Comparison of ENCODE assay signal across 24 cellular contexts in the genomic region with DNA sequence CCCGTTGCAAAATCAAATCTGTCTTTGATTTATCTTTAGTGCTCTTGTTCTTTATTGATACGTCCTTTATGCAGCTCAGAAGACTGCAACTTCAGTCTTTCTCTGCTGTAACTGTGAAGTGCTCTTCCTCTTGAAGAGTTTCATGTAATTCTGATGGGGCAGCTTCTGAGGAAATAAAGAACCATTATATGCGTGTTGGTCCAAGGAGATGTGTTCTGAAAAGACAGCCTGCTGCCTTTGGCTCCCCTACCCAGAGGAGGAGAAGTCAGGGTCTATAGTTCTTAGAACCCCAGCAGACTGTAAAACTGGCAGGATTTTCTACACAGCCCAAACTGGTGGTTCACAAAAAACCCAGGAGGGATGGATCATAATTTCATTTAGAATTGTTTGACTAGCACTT. TPM values are rescaled to one million over a fixed set of nuclear protein-coding genes. Genes with fewer than 3 reads are reported as not detected.
"Had no signal": no experiment of that assay in that cellular context is flagged by ENCODE, and none has a peak within 500 bp of the region (broad histone marks: within the 10 kb centered on the region; RNA-seq: fewer than 3 reads in every experiment).

No MANE protein-coding gene starts in this region.

- H3K27ac ChIP-seq: epithelial cell of prostate, foreskin keratinocyte, neutrophil, pancreas, right lobe of liver, stomach had no signal

- ATAC-seq: activated CD8-positive, alpha-beta T cell treated with anti-CD3 and anti-CD28 coated beads, Interleukin-2, amount 10 ng/mL, durations not matched to agents 7 days and 5 days; foreskin keratinocyte; naive thymus-derived CD4-positive, alpha-beta T cell; pancreas; right lobe of liver had no signal

- DNase-seq: activated CD4-positive, alpha-beta T cell treated with anti-CD3 and anti-CD28 coated beads, Interleukin-2, amount 10 ng/mL, durations not matched to agents 7 days and 5 days; activated CD8-positive, alpha-beta T cell treated with anti-CD3 and anti-CD28 coated beads, Interleukin-2, amount 10 ng/mL, durations not matched to agents 7 days and 5 days; activated naive CD4-positive, alpha-beta T cell treated with anti-CD3 and anti-CD28 coated beads, Interleukin-2, amount 10 ng/mL, durations not matched to agents 7 days and 5 days; activated T-cell treated with anti-CD3 and anti-CD28 coated beads, Interleukin-2, amount 50 U/mL, for 24 hours; cerebellar nuclear complex; effector memory CD4-positive, alpha-beta T cell; foreskin keratinocyte; head of caudate nucleus; kidney glomerular epithelial cell; mesenchymal stem cell; naive thymus-derived CD4-positive, alpha-beta T cell; pancreas; right lobe of liver; stimulated activated CD4-positive, alpha-beta T cell treated with anti-CD3 and anti-CD28 coated beads, Interleukin-4, amount 100 ng/mL, for 1 hour; stomach; T-helper 1 cell; T1000 had no signal

- H3K27me3 ChIP-seq: foreskin keratinocyte, neutrophil, pancreas, right lobe of liver, stomach had no signal

- H3K4me3 Mint-ChIP-seq: activated CD4-positive, alpha-beta T cell treated with anti-CD3 and anti-CD28 coated beads, Interleukin-2, amount 10 ng/mL, durations not matched to agents 7 days and 5 days; activated CD8-positive, alpha-beta T cell treated with anti-CD3 and anti-CD28 coated beads, Interleukin-2, amount 10 ng/mL, durations not matched to agents 7 days and 5 days; activated naive CD4-positive, alpha-beta T cell treated with anti-CD3 and anti-CD28 coated beads, Interleukin-2, amount 10 ng/mL, durations not matched to agents 7 days and 5 days; activated T-cell treated with anti-CD3 and anti-CD28 coated beads, Interleukin-2, amount 50 U/mL, for 24 hours; dendritic cell treated with granulocyte-macrophage colony-stimulating factor and Interleukin-4, amounts not matched to agents 40 ng/mL and 50 ng/mL, for 4 days; naive thymus-derived CD4-positive, alpha-beta T cell had no signal

- H3K36me3 ChIP-seq: neutrophil had no signal

- H3K27me3 Mint-ChIP-seq: activated CD4-positive, alpha-beta T cell treated with anti-CD3 and anti-CD28 coated beads, Interleukin-2, amount 10 ng/mL, durations not matched to agents 7 days and 5 days; activated naive CD4-positive, alpha-beta T cell treated with anti-CD3 and anti-CD28 coated beads, Interleukin-2, amount 10 ng/mL, durations not matched to agents 7 days and 5 days; activated T-cell treated with anti-CD3 and anti-CD28 coated beads, Interleukin-2, amount 50 U/mL, for 24 hours; dendritic cell treated with granulocyte-macrophage colony-stimulating factor and Interleukin-4, amounts not matched to agents 40 ng/mL and 50 ng/mL, for 4 days had no signal

- H3K4me3 ChIP-seq: pancreas, right lobe of liver, smooth muscle cell, stomach had no signal

- H3K4me1 ChIP-seq: foreskin keratinocyte, pancreas, right lobe of liver had no signal

- H3K4me1 Mint-ChIP-seq: activated CD4-positive, alpha-beta T cell treated with anti-CD3 and anti-CD28 coated beads, Interleukin-2, amount 10 ng/mL, durations not matched to agents 7 days and 5 days; activated naive CD4-positive, alpha-beta T cell treated with anti-CD3 and anti-CD28 coated beads, Interleukin-2, amount 10 ng/mL, durations not matched to agents 7 days and 5 days; naive thymus-derived CD4-positive, alpha-beta T cell had no signal

- H3K9me3 Mint-ChIP-seq: activated CD4-positive, alpha-beta T cell treated with anti-CD3 and anti-CD28 coated beads, Interleukin-2, amount 10 ng/mL, durations not matched to agents 7 days and 5 days; activated naive CD4-positive, alpha-beta T cell treated with anti-CD3 and anti-CD28 coated beads, Interleukin-2, amount 10 ng/mL, durations not matched to agents 7 days and 5 days; activated T-cell treated with anti-CD3 and anti-CD28 coated beads, Interleukin-2, amount 50 U/mL, for 24 hours; dendritic cell treated with granulocyte-macrophage colony-stimulating factor and Interleukin-4, amounts not matched to agents 40 ng/mL and 50 ng/mL, for 4 days; naive thymus-derived CD4-positive, alpha-beta T cell had no signal

- H3K27ac Mint-ChIP-seq: activated CD4-positive, alpha-beta T cell treated with anti-CD3 and anti-CD28 coated beads, Interleukin-2, amount 10 ng/mL, durations not matched to agents 7 days and 5 days; activated CD8-positive, alpha-beta T cell treated with anti-CD3 and anti-CD28 coated beads, Interleukin-2, amount 10 ng/mL, durations not matched to agents 7 days and 5 days; activated naive CD4-positive, alpha-beta T cell treated with anti-CD3 and anti-CD28 coated beads, Interleukin-2, amount 10 ng/mL, durations not matched to agents 7 days and 5 days; activated T-cell treated with anti-CD3 and anti-CD28 coated beads, Interleukin-2, amount 50 U/mL, for 24 hours; dendritic cell treated with granulocyte-macrophage colony-stimulating factor and Interleukin-4, amounts not matched to agents 40 ng/mL and 50 ng/mL, for 4 days; naive thymus-derived CD4-positive, alpha-beta T cell had no signal

- H3K9me3 ChIP-seq: neutrophil, pancreas, right lobe of liver, stomach had no signal

- H3K4me2 ChIP-seq: smooth muscle cell had no signal

- H3K36me3 Mint-ChIP-seq: activated naive CD4-positive, alpha-beta T cell treated with anti-CD3 and anti-CD28 coated beads, Interleukin-2, amount 10 ng/mL, durations not matched to agents 7 days and 5 days; naive thymus-derived CD4-positive, alpha-beta T cell had no signal

RNA-seq across cellular contexts. Expression of gene TAGLN3, which starts 42.3 kb away (rescaled TPM):
- total RNA-seq: activated CD8-positive, alpha-beta T cell treated with anti-CD3 and anti-CD28 coated beads, Interleukin-2, amount 10 ng/mL, durations not matched to agents 7 days and 5 days; liver; mucosa of gallbladder; right lobe of liver; ureter had no signal
- polyA plus RNA-seq: liver; naive thymus-derived CD4-positive, alpha-beta T cell had no signal
